ENCODE assay signal across 29 cellular contexts in genomic region chr12:71283883-71284282, GRCh38.
DNase-seq lines count a peak whose midpoint lies in the region; ATAC-seq, FAIRE-seq and TF ChIP-seq lines count a peak whose summit lies in the region.
"Had no signal": no experiment of that assay in that cellular context is flagged by ENCODE, and none has a peak within 500 bp of the region (broad histone marks: within the 10 kb centered on the region; RNA-seq: fewer than 3 reads in every experiment).

No MANE protein-coding gene starts in this region.

- FAIRE-seq in K562 (lab: Jason Lieb, UNC), result no peak
- FAIRE-seq: A204.1, A549, D721Med had no signal

- no peak for TF ChIP-seq EP300 in K562 (IDR thresholded peaks at IDR 0.05; ENCODE audit: low read length)

- TF ChIP-seq RAD21 in K562 (CRISPR knock-in tag; conservative IDR thresholded peaks at IDR 0.05 in 1 of 2, IDR thresholded peaks at IDR 0.05 in 1 of 2), result no peak

- TF ChIP-seq CTCF in K562 (IDR thresholded peaks at IDR 0.05 in 2 of 3, conservative IDR thresholded peaks at IDR 0.05 in 1 of 3; ENCODE audit: insufficient read depth in 2 of 3, low read depth in 1 of 3, low read length in 3 of 3), result no peak

- WGBS in K562 (ENCODE audit: insufficient coverage, low coverage, missing lambda C conversion rate), result 92% methylated on average over 1 of the region's 1 CpG

- no peak for TF ChIP-seq POLR2A in K562 (conservative IDR thresholded peaks at IDR 0.05)

- H3K36me3 ChIP-seq in K562 (ENCODE audit: control insufficient read depth, insufficient read depth, low read length), result no peaks in the 10 kb centered on the region
- H3K36me3 ChIP-seq: BE2C; BLaER1; BLaER1 treated with 17β-estradiol and CSF1 and Interleukin-3, amounts not matched to agents 10 nM and 100 nM had no signal

- no peak overlapping the region for H3K9ac ChIP-seq in K562 (ENCODE audit: insufficient read depth in 1 of 2, low read depth in 2 of 2, low read length in 2 of 2)
- H3K9ac ChIP-seq: BLaER1; BLaER1 treated with 17β-estradiol and CSF1 and Interleukin-3, amounts not matched to agents 10 nM and 100 nM had no signal

- DNase-seq in K562 (ENCODE audit: extremely low read depth in 1 of 4, low spot score in 3 of 4), result no peak
- no peak for DNase-seq in SW 1271 (lab: John Stamatoyannopoulos, UW)
- DNase-seq: 8988T; ACHN; AML-193; BE2C; C1 segment of cervical spinal cord; Caco-2; Calu3; CD4-positive, alpha-beta memory T cell; CD4-positive, alpha-beta T cell; CD4-positive, CD25-positive, alpha-beta regulatory T cell; CD8-positive, alpha-beta memory T cell; CD8-positive, alpha-beta T cell; COR-L47; DMS 273 treated with DMSO at 0.1 percent for 48 hours; DMS153; DMS53; DMS79; DMS79 treated with DMSO at 0.1 percent for 48 hours; DND-41; EL had no signal

- no peaks in the 10 kb centered on the region for H4K20me1 ChIP-seq in K562 (replicated peaks; ENCODE audit: control insufficient read depth, insufficient read depth, low read length)
- H4K20me1 ChIP-seq: BLaER1; BLaER1 treated with 17β-estradiol and CSF1 and Interleukin-3, amounts not matched to agents 10 nM and 100 nM had no signal

- no peak overlapping the region for H3K4me3 ChIP-seq in K562
- H3K4me3 ChIP-seq: A549; BLaER1; BLaER1 treated with 17β-estradiol and CSF1 and Interleukin-3, amounts not matched to agents 10 nM and 100 nM had no signal

- in situ Hi-C loops in K562 (cut with MboI), result no loop called here

- intact Hi-C loops in K562 (cut with micrococcal nuclease), result no loop called here

- no peaks in the 10 kb centered on the region for H3K79me2 ChIP-seq in K562 (ENCODE audit: control insufficient read depth, insufficient read depth, low read length)

- no peak for ATAC-seq in K562
- ATAC-seq: A549; CD8-positive, alpha-beta T cell had no signal

- CTCF ChIA-PET in K562 (lab: Yijun Ruan, JAX; ENCODE audit: low intra/inter-chr PET ratio), result no interaction called here

- POLR2A ChIA-PET in K562 (lab: Yijun Ruan, JAX), result interaction anchor here (0.6 kb wide), 1 partner anchor 62 kb away, joined by 3 read pairs; no protein-coding TSS in a partner anchor

- no peak overlapping the region for H3K4me2 ChIP-seq in K562 (ENCODE audit: insufficient read depth, low read length)
- H3K4me2 ChIP-seq: A549; BLaER1; BLaER1 treated with 17β-estradiol and CSF1 and Interleukin-3, amounts not matched to agents 10 nM and 100 nM had no signal

- no TSS peak for BruUV-seq in K562 (replicated peaks; lab: Mats Ljungman, UMichigan)

- no peaks in the 10 kb centered on the region for H3K27me3 ChIP-seq in K562 (ENCODE audit: control insufficient read depth in 2 of 2, insufficient read depth in 2 of 2, low read length in 2 of 2)
- H3K27me3 ChIP-seq: BE2C; BLaER1; BLaER1 treated with 17β-estradiol and CSF1 and Interleukin-3, amounts not matched to agents 10 nM and 100 nM had no signal

- H3K4me1 ChIP-seq in K562 (replicated peaks in 1 of 2; ENCODE audit: control insufficient read depth in 2 of 2, insufficient read depth in 2 of 2, low read length in 2 of 2), result no peaks in the 10 kb centered on the region
- H3K4me1 ChIP-seq: A549; BE2C; BLaER1; BLaER1 treated with 17β-estradiol and CSF1 and Interleukin-3, amounts not matched to agents 10 nM and 100 nM; Caco-2 had no signal

- H2AFZ ChIP-seq in K562 (ENCODE audit: low read depth, low read length), result no peak overlapping the region

- no peaks in the 10 kb centered on the region for H3K9me3 ChIP-seq in K562 (replicated peaks; ENCODE audit: control insufficient read depth, insufficient read depth, low read depth, low read length)
- H3K9me3 ChIP-seq: A549; BE2C; BLaER1; BLaER1 treated with 17β-estradiol and CSF1 and Interleukin-3, amounts not matched to agents 10 nM and 100 nM; Caco-2 had no signal

- no peak overlapping the region for H3K27ac ChIP-seq in K562 (ENCODE audit: extremely low read depth, low read depth, low read length)
- H3K27ac ChIP-seq: 22Rv1; A549; BLaER1; BLaER1 treated with 17β-estradiol and CSF1 and Interleukin-3, amounts not matched to agents 10 nM and 100 nM; C4-2B had no signal

- H3K9me1 ChIP-seq in K562 (ENCODE audit: control insufficient read depth, insufficient read depth, low read length), result no peaks in the 10 kb centered on the region

TF ChIP-seq in K562, 482 proteins besides CTCF, POLR2A, EP300 and RAD21:
- TF ChIP-seq ZBTB2 (IDR thresholded peaks at IDR 0.05) (0 out of 2 replicates have a peak, but pooled peaks have one; percentile 52), DACH1 (IDR thresholded peaks at IDR 0.05; ENCODE audit: partially characterized antibody) (peak; percentile 91), BMI1 (IDR thresholded peaks at IDR 0.05; ENCODE audit: low read length) (no peak)
